Comparison of ENCODE assay signal across 12 cellular contexts in genomic region chr6:160348209-160348551, GRCh38. TPM values are rescaled to one million over a fixed set of nuclear protein-coding genes. Genes with fewer than 3 reads are reported as not detected.
DNase-seq lines count a peak whose midpoint lies in the region; ATAC-seq and TF ChIP-seq lines count a peak whose summit lies in the region.
"Had no signal": no experiment of that assay in that cellular context is flagged by ENCODE, and none has a peak within 500 bp of the region (broad histone marks: within the 10 kb centered on the region; RNA-seq: fewer than 3 reads in every experiment).

A gene with protein sequence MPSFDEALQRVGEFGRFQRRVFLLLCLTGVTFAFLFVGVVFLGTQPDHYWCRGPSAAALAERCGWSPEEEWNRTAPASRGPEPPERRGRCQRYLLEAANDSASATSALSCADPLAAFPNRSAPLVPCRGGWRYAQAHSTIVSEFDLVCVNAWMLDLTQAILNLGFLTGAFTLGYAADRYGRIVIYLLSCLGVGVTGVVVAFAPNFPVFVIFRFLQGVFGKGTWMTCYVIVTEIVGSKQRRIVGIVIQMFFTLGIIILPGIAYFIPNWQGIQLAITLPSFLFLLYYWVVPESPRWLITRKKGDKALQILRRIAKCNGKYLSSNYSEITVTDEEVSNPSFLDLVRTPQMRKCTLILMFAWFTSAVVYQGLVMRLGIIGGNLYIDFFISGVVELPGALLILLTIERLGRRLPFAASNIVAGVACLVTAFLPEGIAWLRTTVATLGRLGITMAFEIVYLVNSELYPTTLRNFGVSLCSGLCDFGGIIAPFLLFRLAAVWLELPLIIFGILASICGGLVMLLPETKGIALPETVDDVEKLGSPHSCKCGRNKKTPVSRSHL (plus strand): TSS chr6:160348378. CDS start chr6:160348420, 42 bp downstream.

- intact Hi-C loops in activated CD4-positive, alpha-beta memory T cell treated with anti-CD3 and anti-CD28 coated beads for 36 hours (cut with micrococcal nuclease) = no loop called here

- ATAC-seq in GM19452 (IDR thresholded peaks at IDR 0.05; ENCODE audit: unreplicated experiment) = no peak
- ATAC-seq: HCT116 had no signal

- H3K9me3 Mint-ChIP-seq in activated CD4-positive, alpha-beta memory T cell treated with anti-CD3 and anti-CD28 coated beads for 36 hours = no peaks in the 10 kb centered on the region
- no peaks in the 10 kb centered on the region for H3K9me3 Mint-ChIP-seq in activated CD4-positive, alpha-beta memory T cell treated with anti-CD3 and anti-CD28 coated beads, Interleukin-2, amount 10 ng/mL, durations not matched to agents 7 days and 5 days
- H3K9me3 Mint-ChIP-seq in mesothelial cell of epicardium = no peaks in the 10 kb centered on the region
- H3K9me3 Mint-ChIP-seq: activated naive CD4-positive, alpha-beta T cell treated with anti-CD3 and anti-CD28 coated beads, Interleukin-2, amount 50 U/mL, for 72 hours had no signal

- WGBS in tibial nerve, 2 donors = 1% methylated on average over 13 to 26 of the region's 48 CpGs

- CTCF ChIA-PET in activated CD4-positive, alpha-beta memory T cell treated with anti-CD3 and anti-CD28 coated beads for 36 hours (lab: Charles Lee) = no interaction called here
- CTCF ChIA-PET in activated CD4-positive, alpha-beta memory T cell treated with anti-CD3 and anti-CD28 coated beads, Interleukin-2, amount 10 ng/mL, durations not matched to agents 7 days and 5 days (lab: Charles Lee) = no interaction called here

- no peak within 1 kb of the TSS for H3K27ac Mint-ChIP-seq in activated CD4-positive, alpha-beta memory T cell treated with anti-CD3 and anti-CD28 coated beads for 36 hours
- H3K27ac Mint-ChIP-seq in activated CD4-positive, alpha-beta memory T cell treated with anti-CD3 and anti-CD28 coated beads, Interleukin-2, amount 10 ng/mL, durations not matched to agents 7 days and 5 days = no peak within 1 kb of the TSS
- no peak within 1 kb of the TSS for H3K27ac Mint-ChIP-seq in mesothelial cell of epicardium
- H3K27ac Mint-ChIP-seq: activated naive CD4-positive, alpha-beta T cell treated with anti-CD3 and anti-CD28 coated beads, Interleukin-2, amount 50 U/mL, for 72 hours had no signal

- no peak for TF ChIP-seq EP300 in tibial nerve (IDR thresholded peaks at IDR 0.05)

- peak within 1 kb of the TSS; percentile 48 to 89 (median 72) for H3K27ac ChIP-seq in tibial nerve
- H3K27ac ChIP-seq: BLaER1 had no signal

- peaks cover 0 to 18% (median 0%) of the 10 kb centered on the region in 4 donors for H3K4me1 ChIP-seq in tibial nerve
- H3K4me1 ChIP-seq: BLaER1 had no signal

- H3K36me3 Mint-ChIP-seq in activated CD4-positive, alpha-beta memory T cell treated with anti-CD3 and anti-CD28 coated beads for 36 hours = no peaks in the 10 kb centered on the region
- H3K36me3 Mint-ChIP-seq in activated CD4-positive, alpha-beta memory T cell treated with anti-CD3 and anti-CD28 coated beads, Interleukin-2, amount 10 ng/mL, durations not matched to agents 7 days and 5 days (ENCODE audit: low read depth) = no peaks in the 10 kb centered on the region
- no peaks in the 10 kb centered on the region for H3K36me3 Mint-ChIP-seq in mesothelial cell of epicardium

- H3K9me3 ChIP-seq in tibial nerve = no peaks in the 10 kb centered on the region

- POLR2A ChIA-PET in activated CD4-positive, alpha-beta memory T cell treated with anti-CD3 and anti-CD28 coated beads for 36 hours (lab: Charles Lee) = no interaction called here
- POLR2A ChIA-PET in activated CD4-positive, alpha-beta memory T cell treated with anti-CD3 and anti-CD28 coated beads, Interleukin-2, amount 10 ng/mL, durations not matched to agents 7 days and 5 days (lab: Charles Lee) = no interaction called here

- no peaks in the 10 kb centered on the region for H3K36me3 ChIP-seq in tibial nerve
- H3K36me3 ChIP-seq: BLaER1 had no signal

- H3K4me1 Mint-ChIP-seq in activated CD4-positive, alpha-beta memory T cell treated with anti-CD3 and anti-CD28 coated beads for 36 hours (ENCODE audit: low read depth) = peaks cover 5% of the 10 kb centered on the region
- peaks cover 6% of the 10 kb centered on the region for H3K4me1 Mint-ChIP-seq in activated CD4-positive, alpha-beta memory T cell treated with anti-CD3 and anti-CD28 coated beads, Interleukin-2, amount 10 ng/mL, durations not matched to agents 7 days and 5 days
- H3K4me1 Mint-ChIP-seq in mesothelial cell of epicardium = peaks cover 5% of the 10 kb centered on the region

- peaks cover 40% of the 10 kb centered on the region for H3K27me3 Mint-ChIP-seq in activated CD4-positive, alpha-beta memory T cell treated with anti-CD3 and anti-CD28 coated beads for 36 hours
- peaks cover 54% of the 10 kb centered on the region for H3K27me3 Mint-ChIP-seq in activated CD4-positive, alpha-beta memory T cell treated with anti-CD3 and anti-CD28 coated beads, Interleukin-2, amount 10 ng/mL, durations not matched to agents 7 days and 5 days
- H3K27me3 Mint-ChIP-seq in mesothelial cell of epicardium (ENCODE audit: low read depth) = peaks cover 80% of the 10 kb centered on the region

- no peak for TF ChIP-seq POLR2A in tibial nerve (IDR thresholded peaks at IDR 0.05)

- TF ChIP-seq CTCF in epithelial cell of esophagus (IDR thresholded peaks at IDR 0.05; ENCODE audit: insufficient read depth, low read depth, low read length, missing control alignments) = no peak
- TF ChIP-seq CTCF in mesothelial cell of epicardium (IDR thresholded peaks at IDR 0.05; ENCODE audit: unreplicated experiment) = no peak
- no peak for TF ChIP-seq CTCF in tibial nerve (IDR thresholded peaks at IDR 0.05)

- H3K4me3 ChIP-seq in epithelial cell of esophagus (ENCODE audit: low read length) (peak within 1 kb of the TSS; percentile 68), tibial nerve (peak within 1 kb of the TSS; percentile 45 to 65 (median 51))
- H3K4me3 ChIP-seq: BLaER1 had no signal

- H3K27me3 ChIP-seq in tibial nerve = no peaks in the 10 kb centered on the region
- H3K27me3 ChIP-seq: BLaER1 had no signal

- H3K4me3 Mint-ChIP-seq in activated CD4-positive, alpha-beta memory T cell treated with anti-CD3 and anti-CD28 coated beads for 36 hours = peak within 1 kb of the TSS; percentile 18
- no peak within 1 kb of the TSS for H3K4me3 Mint-ChIP-seq in activated CD4-positive, alpha-beta memory T cell treated with anti-CD3 and anti-CD28 coated beads, Interleukin-2, amount 10 ng/mL, durations not matched to agents 7 days and 5 days
- peak within 1 kb of the TSS; percentile 61 for H3K4me3 Mint-ChIP-seq in mesothelial cell of epicardium

- no peak for DNase-seq in activated CD4-positive, alpha-beta memory T cell treated with anti-CD3 and anti-CD28 coated beads for 36 hours
- no peak for DNase-seq in activated CD4-positive, alpha-beta memory T cell treated with anti-CD3 and anti-CD28 coated beads, Interleukin-2, amount 10 ng/mL, durations not matched to agents 7 days and 5 days
- DNase-seq in epithelial cell of esophagus (ENCODE audit: low read depth) (peak; percentile 3), mesothelial cell of epicardium (ENCODE audit: low spot score in 2 of 2, unreplicated experiment in 2 of 2) (peak in 1 of 2 experiments; percentile 43), tibial nerve (ENCODE audit: low spot score in 2 of 2) (no peak)
- no peak for DNase-seq in activated naive CD4-positive, alpha-beta T cell treated with Interleukin-2 at 50 U/mL for 16 hours
- DNase-seq in activated CD4-positive, alpha-beta T cell treated with anti-CD3 and anti-CD28 coated beads for 4 hours = no peak
- DNase-seq: NCI-H510A treated with DMSO at 0.1 percent for 48 hours had no signal

RNA-seq across cellular contexts. Expression of the gene that starts here (rescaled TPM):
- total RNA-seq in activated CD4-positive, alpha-beta memory T cell treated with anti-CD3 and anti-CD28 coated beads for 36 hours = not detected
- not detected for total RNA-seq in activated CD4-positive, alpha-beta memory T cell treated with anti-CD3 and anti-CD28 coated beads, Interleukin-2, amount 10 ng/mL, durations not matched to agents 7 days and 5 days
- total RNA-seq in mesothelial cell of epicardium = 1.2 to 1.3 TPM (median 1.2 TPM) in 3 replicates
- total RNA-seq in tibial nerve = 100 to 1,000 TPM in 3 of 4 donors, 10 to 100 TPM in 1; 76.8 to 361 (median 263) TPM
- total RNA-seq: activated naive CD4-positive, alpha-beta T cell treated with anti-CD3 and anti-CD28 coated beads, Interleukin-2, amount 50 U/mL, for 72 hours had no signal

Comparison
In these comparisons a context has a peak if more than half of its experiments do, and no peak if none do; other contexts are left out.
1. RNA of the gene that starts here (total RNA-seq): 76.8 to 361 TPM in tibial nerve; 1.2 to 1.3 TPM in mesothelial cell of epicardium, not detected in activated CD4-positive, alpha-beta memory T cell treated with anti-CD3 and anti-CD28 coated beads, Interleukin-2, amount 10 ng/mL, durations not matched to agents 7 days and 5 days and not detected in activated CD4-positive, alpha-beta memory T cell treated with anti-CD3 and anti-CD28 coated beads for 36 hours; every median in the first group is over 10 times any median in the second.